40 cellular contexts compared by ENCODE assay signal in the genomic region with DNA sequence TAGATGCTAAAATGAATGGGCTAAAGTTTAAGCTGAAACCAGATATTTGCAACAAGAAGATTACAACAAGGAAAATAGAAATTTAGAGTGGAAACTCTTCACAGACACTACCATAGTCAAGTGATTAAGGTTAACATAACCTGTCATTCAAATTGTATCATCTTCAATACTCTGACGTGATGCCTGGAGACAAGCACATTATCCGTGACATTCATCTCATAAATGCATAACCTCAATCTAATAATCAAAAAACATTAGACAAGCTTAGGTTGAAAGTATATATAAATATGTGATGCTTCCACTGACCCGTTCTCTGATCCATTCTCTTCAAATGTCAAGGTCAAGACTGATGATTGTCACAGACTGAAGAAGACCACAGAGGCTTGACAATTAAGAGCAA.
"Had no signal": no experiment of that assay in that cellular context is flagged by ENCODE, and none has a peak within 500 bp of the region (broad histone marks: within the 10 kb centered on the region; RNA-seq: fewer than 3 reads in every experiment).

No MANE protein-coding gene starts in this region.

- DNase-seq: activated effector memory CD4-positive, alpha-beta T cell treated with anti-CD3 and anti-CD28 coated beads, Interleukin-2, amount 50 U/mL, for 16 hours; activated effector memory CD4-positive, alpha-beta T cell treated with Interleukin-2 at 50 U/mL for 16 hours; activated gamma-delta T cell; activated gamma-delta T cell treated with Interleukin-2 at 50 U/mL for 16 hours; activated naive CD4-positive, alpha-beta T cell; activated naive CD4-positive, alpha-beta T cell treated with anti-CD3 and anti-CD28 coated beads for 36 hours; activated naive CD4-positive, alpha-beta T cell treated with anti-CD3 and anti-CD28 coated beads, Interleukin-2, amount 10 ng/mL, durations not matched to agents 7 days and 5 days; activated naive CD4-positive, alpha-beta T cell treated with anti-CD3 and anti-CD28 coated beads, Interleukin-2, amount 50 U/mL, for 16 hours; activated naive CD4-positive, alpha-beta T cell treated with Interleukin-2 at 50 U/mL for 16 hours; activated naive CD8-positive, alpha-beta T cell treated with anti-CD3 and anti-CD28 coated beads for 36 hours; activated naive CD8-positive, alpha-beta T cell treated with anti-CD3 and anti-CD28 coated beads, Interleukin-2, amount 10 ng/mL, durations not matched to agents 7 days and 5 days; activated naive CD8-positive, alpha-beta T cell treated with anti-CD3 and anti-CD28 coated beads, Interleukin-2, amount 50 U/mL, for 24 hours; activated T-cell treated with anti-CD3 and anti-CD28 coated beads, Interleukin-2, amount 50 U/mL, for 1 hour; activated T-cell treated with anti-CD3 and anti-CD28 coated beads, Interleukin-2, amount 50 U/mL, for 24 hours; activated T-cell treated with anti-CD3 and anti-CD28 coated beads, Interleukin-2, amount 50 U/mL, for 4 hours; activated T-cell treated with anti-CD3 and anti-CD28 coated beads, Interleukin-2, amount 50 U/mL, for 48 hours; activated T-cell treated with anti-CD3 and anti-CD28 coated beads, Interleukin-2, amount 50 U/mL, for 72 hours; adrenal gland; amniotic stem cell; amygdala; anterior cingulate cortex; aorta; body of pancreas; caudate nucleus; central memory CD4-positive, alpha-beta T cell; cerebellar nuclear complex had no signal

- H3K27ac ChIP-seq: adrenal gland, ascending aorta, body of pancreas, brain microvascular endothelial cell, breast epithelium, cardiac muscle cell had no signal

- H3K36me3 Mint-ChIP-seq: activated naive CD4-positive, alpha-beta T cell treated with anti-CD3 and anti-CD28 coated beads, Interleukin-2, amount 10 ng/mL, durations not matched to agents 7 days and 5 days; activated naive CD4-positive, alpha-beta T cell treated with anti-CD3 and anti-CD28 coated beads, Interleukin-2, amount 50 U/mL, for 24 hours; activated naive CD4-positive, alpha-beta T cell treated with anti-CD3 and anti-CD28 coated beads, Interleukin-2, amount 50 U/mL, for 72 hours; activated naive CD8-positive, alpha-beta T cell; activated naive CD8-positive, alpha-beta T cell treated with anti-CD3 and anti-CD28 coated beads for 36 hours; activated naive CD8-positive, alpha-beta T cell treated with anti-CD3 and anti-CD28 coated beads, Interleukin-2, amount 10 ng/mL, durations not matched to agents 7 days and 5 days; brain had no signal

- H3K4me3 Mint-ChIP-seq: activated naive CD4-positive, alpha-beta T cell treated with anti-CD3 and anti-CD28 coated beads for 36 hours; activated naive CD4-positive, alpha-beta T cell treated with anti-CD3 and anti-CD28 coated beads, Interleukin-2, amount 10 ng/mL, durations not matched to agents 7 days and 5 days; activated naive CD4-positive, alpha-beta T cell treated with anti-CD3 and anti-CD28 coated beads, Interleukin-2, amount 50 U/mL, for 24 hours; activated naive CD8-positive, alpha-beta T cell; activated naive CD8-positive, alpha-beta T cell treated with anti-CD3 and anti-CD28 coated beads for 36 hours; activated naive CD8-positive, alpha-beta T cell treated with anti-CD3 and anti-CD28 coated beads, Interleukin-2, amount 10 ng/mL, durations not matched to agents 7 days and 5 days; activated naive CD8-positive, alpha-beta T cell treated with anti-CD3 and anti-CD28 coated beads, Interleukin-2, amount 50 U/mL, for 24 hours; activated T-cell treated with anti-CD3 and anti-CD28 coated beads, Interleukin-2, amount 50 U/mL, for 24 hours; activated T-cell treated with anti-CD3 and anti-CD28 coated beads, Interleukin-2, amount 50 U/mL, for 4 hours; activated T-cell treated with anti-CD3 and anti-CD28 coated beads, Interleukin-2, amount 50 U/mL, for 72 hours; activated T-helper 1 cell treated with anti-CD3 and anti-CD28 coated beads, Interleukin-12 subunit alpha, Interleukin-12 subunit beta, Interleukin-2, Interleukin-4 antibody, amounts not matched to agents 30 ng/mL and 10 ng/mL and 1 ng/mL, durations not matched to agents 14 hours and 24 hours and 36 hours; activated T-helper 17 cell treated with anti-CD3 and anti-CD28 coated beads, Interleukin-2, amount 50 U/mL, for 72 hours; brain; central memory CD8-positive, alpha-beta T cell had no signal

- H3K9me3 Mint-ChIP-seq: activated naive CD4-positive, alpha-beta T cell treated with anti-CD3 and anti-CD28 coated beads, Interleukin-2, amount 50 U/mL, for 24 hours; activated naive CD8-positive, alpha-beta T cell treated with anti-CD3 and anti-CD28 coated beads, Interleukin-2, amount 10 ng/mL, durations not matched to agents 7 days and 5 days; central memory CD8-positive, alpha-beta T cell had no signal

- H3K4me1 ChIP-seq: adrenal gland, ascending aorta, body of pancreas, breast epithelium had no signal

- H3K4me1 Mint-ChIP-seq: activated naive CD4-positive, alpha-beta T cell treated with anti-CD3 and anti-CD28 coated beads, Interleukin-2, amount 10 ng/mL, durations not matched to agents 7 days and 5 days; activated naive CD4-positive, alpha-beta T cell treated with anti-CD3 and anti-CD28 coated beads, Interleukin-2, amount 50 U/mL, for 24 hours; activated naive CD8-positive, alpha-beta T cell treated with anti-CD3 and anti-CD28 coated beads for 36 hours; activated naive CD8-positive, alpha-beta T cell treated with anti-CD3 and anti-CD28 coated beads, Interleukin-2, amount 10 ng/mL, durations not matched to agents 7 days and 5 days; activated naive CD8-positive, alpha-beta T cell treated with anti-CD3 and anti-CD28 coated beads, Interleukin-2, amount 50 U/mL, for 24 hours; activated T-helper 17 cell treated with anti-CD3 and anti-CD28 coated beads, Interleukin-2, amount 50 U/mL, for 72 hours; brain; central memory CD8-positive, alpha-beta T cell had no signal

- FAIRE-seq: astrocyte, bronchial epithelial cell had no signal

- H3K27me3 Mint-ChIP-seq: activated naive CD4-positive, alpha-beta T cell treated with anti-CD3 and anti-CD28 coated beads, Interleukin-2, amount 10 ng/mL, durations not matched to agents 7 days and 5 days; activated naive CD4-positive, alpha-beta T cell treated with anti-CD3 and anti-CD28 coated beads, Interleukin-2, amount 50 U/mL, for 24 hours; activated naive CD8-positive, alpha-beta T cell; activated naive CD8-positive, alpha-beta T cell treated with anti-CD3 and anti-CD28 coated beads for 36 hours; activated naive CD8-positive, alpha-beta T cell treated with anti-CD3 and anti-CD28 coated beads, Interleukin-2, amount 10 ng/mL, durations not matched to agents 7 days and 5 days; activated naive CD8-positive, alpha-beta T cell treated with anti-CD3 and anti-CD28 coated beads, Interleukin-2, amount 50 U/mL, for 24 hours; activated T-cell treated with anti-CD3 and anti-CD28 coated beads, Interleukin-2, amount 50 U/mL, for 24 hours; activated T-helper 17 cell treated with anti-CD3 and anti-CD28 coated beads, Interleukin-2, amount 50 U/mL, for 72 hours; central memory CD8-positive, alpha-beta T cell had no signal

- ATAC-seq: activated naive CD4-positive, alpha-beta T cell treated with anti-CD3 and anti-CD28 coated beads, Interleukin-2, amount 50 U/mL, for 72 hours; activated naive CD8-positive, alpha-beta T cell treated with anti-CD3 and anti-CD28 coated beads, Interleukin-2, amount 50 U/mL, for 24 hours; activated T-cell treated with anti-CD3 and anti-CD28 coated beads, Interleukin-2, amount 50 U/mL, for 4 hours; activated T-cell treated with anti-CD3 and anti-CD28 coated beads, Interleukin-2, amount 50 U/mL, for 72 hours; activated T-helper 17 cell treated with anti-CD3 and anti-CD28 coated beads, Interleukin-2, amount 50 U/mL, for 72 hours; body of pancreas had no signal

- H3K36me3 ChIP-seq: adrenal gland, ascending aorta, brain microvascular endothelial cell, breast epithelium, cardiac muscle cell had no signal

- H3K27me3 ChIP-seq: adrenal gland, ascending aorta, body of pancreas, brain microvascular endothelial cell, breast epithelium, cardiac muscle cell had no signal

- H3K4me3 ChIP-seq: adrenal gland, ascending aorta, body of pancreas, breast epithelium, cardiac muscle cell had no signal

- H3K9me3 ChIP-seq: adrenal gland, ascending aorta, body of pancreas, breast epithelium had no signal

- H3K27ac Mint-ChIP-seq: activated naive CD4-positive, alpha-beta T cell treated with anti-CD3 and anti-CD28 coated beads for 36 hours; activated naive CD4-positive, alpha-beta T cell treated with anti-CD3 and anti-CD28 coated beads, Interleukin-2, amount 10 ng/mL, durations not matched to agents 7 days and 5 days; activated naive CD4-positive, alpha-beta T cell treated with anti-CD3 and anti-CD28 coated beads, Interleukin-2, amount 50 U/mL, for 24 hours; activated naive CD4-positive, alpha-beta T cell treated with anti-CD3 and anti-CD28 coated beads, Interleukin-2, amount 50 U/mL, for 72 hours; activated naive CD8-positive, alpha-beta T cell; activated naive CD8-positive, alpha-beta T cell treated with anti-CD3 and anti-CD28 coated beads for 36 hours; activated naive CD8-positive, alpha-beta T cell treated with anti-CD3 and anti-CD28 coated beads, Interleukin-2, amount 10 ng/mL, durations not matched to agents 7 days and 5 days; activated naive CD8-positive, alpha-beta T cell treated with anti-CD3 and anti-CD28 coated beads, Interleukin-2, amount 50 U/mL, for 24 hours; activated T-cell treated with anti-CD3 and anti-CD28 coated beads, Interleukin-2, amount 50 U/mL, for 24 hours; activated T-cell treated with anti-CD3 and anti-CD28 coated beads, Interleukin-2, amount 50 U/mL, for 72 hours; activated T-helper 1 cell treated with anti-CD3 and anti-CD28 coated beads, Interleukin-12 subunit alpha, Interleukin-12 subunit beta, Interleukin-2, Interleukin-4 antibody, amounts not matched to agents 30 ng/mL and 10 ng/mL and 1 ng/mL, durations not matched to agents 14 hours and 24 hours and 36 hours; activated T-helper 17 cell treated with anti-CD3 and anti-CD28 coated beads, Interleukin-2, amount 50 U/mL, for 72 hours; activated T-helper 2 cell treated with anti-CD3 and anti-CD28 coated beads, Interferon-gamma antibody, Interleukin-2, Interleukin-4, amounts not matched to agents 10 μg/mL and 5 μg/mL and 100 μg/mL, durations not matched to agents 14 hours and 24 hours and 36 hours; brain had no signal
